Comparison of ENCODE assay signal across 8 cellular contexts in the genomic region with DNA sequence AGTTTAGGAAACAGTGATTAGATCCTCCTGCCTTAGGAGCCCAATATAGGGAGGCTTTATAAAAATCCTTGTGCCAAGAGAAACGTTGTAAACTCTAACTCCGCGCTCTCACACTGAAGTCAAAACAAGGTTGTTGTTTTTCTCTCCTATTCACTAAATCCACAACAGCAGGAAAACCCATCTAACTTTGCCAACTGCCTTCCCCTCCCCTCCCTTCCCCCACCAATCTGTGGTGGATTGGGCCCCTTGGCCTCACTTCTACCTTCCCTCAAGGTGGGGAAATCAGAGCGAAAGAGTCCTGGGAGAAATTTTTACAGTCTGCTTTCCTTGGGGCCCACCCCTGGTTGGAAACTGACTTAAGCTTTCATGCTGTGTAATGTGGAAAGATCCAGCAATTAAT. TPM values are rescaled to one million over a fixed set of nuclear protein-coding genes. Genes with fewer than 3 reads are reported as not detected.
DNase-seq lines count a peak whose midpoint lies in the region; ATAC-seq and TF ChIP-seq lines count a peak whose summit lies in the region.

No MANE protein-coding gene starts in this region.

- H3K27ac ChIP-seq in SJSA1 (peak overlapping the region; percentile 99; the same call in 1 of the 2 replicates), esophagus squamous epithelium (peak overlapping the region; percentile 97 to 100 (median 98)), prostate gland (peak overlapping the region; percentile 99)

- H3K4me3 ChIP-seq in SJSA1 (no peak overlapping the region), esophagus squamous epithelium (peak overlapping the region in 3 of 4 donors; percentile 73 to 91 (median 74)), prostate gland (no peak overlapping the region)

- TF ChIP-seq POLR2A in esophagus squamous epithelium (IDR thresholded peaks at IDR 0.05) (no peak), prostate gland (IDR thresholded peaks at IDR 0.05) (no peak)

- H3K9me3 ChIP-seq in ES-I3 (ENCODE audit: control insufficient read depth, insufficient read depth, low read length): no peaks in the 10 kb centered on the region
- no peaks in the 10 kb centered on the region for H3K9me3 ChIP-seq in SJSA1 (replicated peaks)
- no peaks in the 10 kb centered on the region for H3K9me3 ChIP-seq in esophagus squamous epithelium
- no peaks in the 10 kb centered on the region for H3K9me3 ChIP-seq in prostate gland

- peak overlapping the region; percentile 79 for H3K9ac ChIP-seq in ES-I3 (ENCODE audit: low read depth, low read length)

- H3K27me3 ChIP-seq in SJSA1 (replicated peaks) (no peaks in the 10 kb centered on the region), esophagus squamous epithelium (no peaks in the 10 kb centered on the region), prostate gland (replicated peaks; ENCODE audit: insufficient read depth) (no peaks in the 10 kb centered on the region)

- DNase-seq in SJSA1 (ENCODE audit: low read depth in 1 of 2, low spot score in 2 of 2): peak in 1 of 2 experiments; percentile 9
- no peak for DNase-seq in esophagus squamous epithelium (lab: John Stamatoyannopoulos, UW)
- no peak for DNase-seq in prostate gland (ENCODE audit: low spot score)
- no peak for DNase-seq in COLO829 (ENCODE audit: low spot score)
- DNase-seq in NCI-H526 (lab: John Stamatoyannopoulos, UW): no peak

- H3K4me1 ChIP-seq in ES-I3 (ENCODE audit: insufficient read depth, low read length) (peaks cover 34% of the 10 kb centered on the region), SJSA1 (replicated peaks) (peaks cover 33% of the 10 kb centered on the region), esophagus squamous epithelium (peaks cover 20 to 63% (median 33%) of the 10 kb centered on the region in 3 donors), prostate gland (replicated peaks) (peaks cover 18% of the 10 kb centered on the region)

- H3K36me3 ChIP-seq in ES-I3 (ENCODE audit: insufficient read depth, low read length) (no peaks in the 10 kb centered on the region), SJSA1 (peaks cover 5% of the 10 kb centered on the region), esophagus squamous epithelium (peaks cover 0 to 12% (median 0%) of the 10 kb centered on the region in 3 donors), prostate gland (no peaks in the 10 kb centered on the region)

- ATAC-seq in GM21447 (IDR thresholded peaks at IDR 0.05; ENCODE audit: unreplicated experiment): no peak
- ATAC-seq in HG03460 (IDR thresholded peaks at IDR 0.05; ENCODE audit: unreplicated experiment): no peak

- WGBS in esophagus squamous epithelium, 2 donors: 28 to 41% methylated on average over 4 of the region's 4 CpGs
- WGBS in prostate gland: 28% methylated on average over 4 of the region's 4 CpGs

- TF ChIP-seq CTCF in esophagus squamous epithelium (IDR thresholded peaks at IDR 0.05) (no peak), prostate gland (IDR thresholded peaks at IDR 0.05) (no peak)

- intact Hi-C loops in esophagus squamous epithelium (cut with DNase I): loop anchor here (5.0 kb wide), 1 partner anchor 220 kb away; a partner anchor contains a TSS
- intact Hi-C loops in prostate gland (cut with DNase I): loop anchor here (2.0 kb wide), 2 partner anchors 218 to 350 kb away; a partner anchor contains a TSS

RNA-seq across cellular contexts. Expression of a gene that starts 1.4 kb away (rescaled TPM):
- total RNA-seq in SJSA1 (2014; rRNA removed; shearing (Covaris generic)): 1.3 and 5.9 TPM in 2 replicates
- total RNA-seq in esophagus squamous epithelium: 10 to 100 TPM in 1 of 4 donors, 1 to 10 TPM in 3; 4.7 to 11.3 (median 7.9) TPM
- 10 to 100 TPM; 18.7 to 19.8 TPM for total RNA-seq in prostate gland

RNA-seq across cellular contexts. Expression of a gene that starts 42.4 kb away (rescaled TPM):
- total RNA-seq in SJSA1 (2014; rRNA removed; shearing (Covaris generic)): 0.68 TPM in 1 of 2 replicates, not detected in the other
- total RNA-seq in esophagus squamous epithelium (not detected), prostate gland (under 1 TPM in 1 of 2 donors, not detected in 1; 0.28 TPM)

RNA-seq across cellular contexts. Expression of a gene that starts 59.2 kb away (rescaled TPM):
- 0.34 and 0.58 TPM in 2 replicates for total RNA-seq in SJSA1 (2014; rRNA removed; shearing (Covaris generic))
- not detected for total RNA-seq in esophagus squamous epithelium
- total RNA-seq in prostate gland: 10 to 100 TPM in 1 of 2 donors, not detected in 1; 11.5 TPM

Comparison
In these comparisons a context has a peak if more than half of its experiments do, and no peak if none do; other contexts are left out.
1. H3K4me3 ChIP-seq: peak in esophagus squamous epithelium (3 of 4); none in SJSA1 (single experiment) and prostate gland (0 of 2).
2. Peak in every context shown above with its lines, with median percentiles within 50 percentile points of each other: H3K27ac ChIP-seq.